Comparison of ENCODE assay signal across 22 cellular contexts in genomic region chr16:84864266-84864955, GRCh38. TPM values are rescaled to one million over a fixed set of nuclear protein-coding genes. Genes with fewer than 3 reads are reported as not detected.
DNase-seq lines count a peak whose midpoint lies in the region; ATAC-seq, FAIRE-seq and TF ChIP-seq lines count a peak whose summit lies in the region.
"Had no signal": no experiment of that assay in that cellular context is flagged by ENCODE, and none has a peak within 500 bp of the region (broad histone marks: within the 10 kb centered on the region; RNA-seq: fewer than 3 reads in every experiment).

No MANE protein-coding gene starts in this region.

- FAIRE-seq in K562 (lab: Jason Lieb, UNC) = no peak
- FAIRE-seq: astrocyte, frontal cortex had no signal

- H3K4me2 ChIP-seq in K562 (ENCODE audit: insufficient read depth, low read length) (no peak overlapping the region), neural progenitor cell (no peak overlapping the region)
- H3K4me2 ChIP-seq: GM23338 had no signal

- H3K36me3 ChIP-seq in K562 (ENCODE audit: control insufficient read depth, insufficient read depth, low read length) (no peaks in the 10 kb centered on the region), neural progenitor cell (no peaks in the 10 kb centered on the region)

- CTCF ChIA-PET in K562 (lab: Yijun Ruan, JAX; ENCODE audit: low intra/inter-chr PET ratio) = no interaction called here

- no peak for TF ChIP-seq EP300 in K562 (IDR thresholded peaks at IDR 0.05; ENCODE audit: low read length)

- H3K4me3 Mint-ChIP-seq in neural progenitor cell = no peak overlapping the region
- H3K4me3 Mint-ChIP-seq: activated naive CD8-positive, alpha-beta T cell; GM23338; IgD-negative memory B cell had no signal

- 6% methylated on average over 14 of the region's 14 CpGs for WGBS in K562 (ENCODE audit: insufficient coverage, low coverage, missing lambda C conversion rate)

- H3K4me1 ChIP-seq in K562 (replicated peaks in 1 of 2; ENCODE audit: control insufficient read depth in 2 of 2, insufficient read depth in 2 of 2, low read length in 2 of 2) (peaks cover 0 to 3% of the 10 kb centered on the region in 2 experiments; a peak in 2 of 5 replicates), neural progenitor cell (peaks cover 7% of the 10 kb centered on the region)

- H3K79me2 ChIP-seq in K562 (ENCODE audit: control insufficient read depth, insufficient read depth, low read length) (no peaks in the 10 kb centered on the region), neural progenitor cell (ENCODE audit: low read depth) (no peaks in the 10 kb centered on the region)

- H3K36me3 Mint-ChIP-seq in neural progenitor cell = peaks cover 2% of the 10 kb centered on the region

- H4K20me1 ChIP-seq in K562 (replicated peaks; ENCODE audit: control insufficient read depth, insufficient read depth, low read length) = 0 out of 2 replicates have a peak, but pooled peaks cover 3% of the 10 kb centered on the region
- H4K20me1 ChIP-seq in neural progenitor cell (ENCODE audit: low read depth) = no peaks in the 10 kb centered on the region

- H3K27me3 ChIP-seq in K562 (ENCODE audit: control insufficient read depth in 2 of 2, insufficient read depth in 2 of 2, low read length in 2 of 2) = peaks cover 70 to 86% of the 10 kb centered on the region in 2 experiments
- H3K27me3 ChIP-seq in neural progenitor cell = no peaks in the 10 kb centered on the region
- H3K27me3 ChIP-seq: stomach had no signal

- H3K4me3 ChIP-seq in K562 = no peak overlapping the region
- no peak overlapping the region for H3K4me3 ChIP-seq in neural progenitor cell
- H3K4me3 ChIP-seq: GM23338, stomach had no signal

- H3K27me3 Mint-ChIP-seq in neural progenitor cell (ENCODE audit: insufficient read depth, low read depth) = peaks cover 6% of the 10 kb centered on the region
- H3K27me3 Mint-ChIP-seq: activated naive CD8-positive, alpha-beta T cell had no signal

- POLR2A ChIA-PET in K562 (lab: Yijun Ruan, JAX) = interaction anchor here (0.6 to 2.1 kb wide), 8 partner anchors 10 to 398 kb away, joined by 3 to 12 read pairs (median 3); no protein-coding TSS in a partner anchor

- H3K9me3 ChIP-seq in K562 (replicated peaks; ENCODE audit: control insufficient read depth, insufficient read depth, low read depth, low read length) = no peaks in the 10 kb centered on the region
- H3K9me3 ChIP-seq in neural progenitor cell (ENCODE audit: low read depth) = no peaks in the 10 kb centered on the region

- peaks cover 13% of the 10 kb centered on the region for H3K4me1 Mint-ChIP-seq in neural progenitor cell
- H3K4me1 Mint-ChIP-seq: IgD-negative memory B cell had no signal

- peaks cover 17% of the 10 kb centered on the region for H3K9me3 Mint-ChIP-seq in neural progenitor cell

- H3F3A ChIP-seq in neural progenitor cell (ENCODE audit: low read depth) = no peaks in the 10 kb centered on the region

- H3K9ac ChIP-seq in K562 (ENCODE audit: insufficient read depth in 1 of 2, low read depth in 2 of 2, low read length in 2 of 2) (0 out of 4 replicates have a peak overlapping the region, but pooled peaks of 1 of the 2 experiments have one; percentile 8), neural progenitor cell (no peak overlapping the region)

- ATAC-seq in K562 = peak; percentile 37; the same call in 2 of the 3 replicates
- ATAC-seq in HG03571 (IDR thresholded peaks at IDR 0.05; ENCODE audit: unreplicated experiment) = no peak

- H3K27ac ChIP-seq in K562 (ENCODE audit: extremely low read depth, low read depth, low read length) = no peak overlapping the region
- no peak overlapping the region for H3K27ac ChIP-seq in neural progenitor cell
- H3K27ac ChIP-seq: RWPE1 had no signal

- DNase-seq in 8988T = peak; percentile 16
- DNase-seq in NAMALWA (ENCODE audit: low spot score) = peak; percentile 79
- DNase-seq in K562 (ENCODE audit: extremely low read depth in 1 of 4, low spot score in 3 of 4) = no peak
- DNase-seq in neural progenitor cell (ENCODE audit: low spot score) = no peak
- DNase-seq in NCI-H2081 (lab: John Stamatoyannopoulos, UW) = no peak
- no peak for DNase-seq in NCI-H345 treated with DMSO at 0.1 percent for 48 hours (lab: John Stamatoyannopoulos, UW; ENCODE audit: unreplicated experiment)
- no peak for DNase-seq in ecto neural progenitor cell (ENCODE audit: low spot score)
- DNase-seq: ACHN; GDM1; kidney glomerular epithelial cell; MM.1S; NCI-H446 treated with DMSO at 0.1 percent for 48 hours; stimulated activated CD4-positive, alpha-beta T cell treated with anti-CD3 and anti-CD28 coated beads, Interleukin-12 subunit alpha, Interleukin-12 subunit beta, amount 100 ng/mL, for 4 hours; stomach; SW 1271 had no signal

- H3K27ac Mint-ChIP-seq in neural progenitor cell = peak overlapping the region; percentile 50
- H3K27ac Mint-ChIP-seq: activated naive CD8-positive, alpha-beta T cell; GM23338; IgD-negative memory B cell had no signal

- intact Hi-C loops in K562 (cut with micrococcal nuclease) = no loop called here

- no peak overlapping the region for H2AFZ ChIP-seq in K562 (ENCODE audit: low read depth, low read length)
- no peak overlapping the region for H2AFZ ChIP-seq in neural progenitor cell (replicated peaks)
- H2AFZ ChIP-seq: GM23338 had no signal

- TF ChIP-seq POLR2A in K562 (conservative IDR thresholded peaks at IDR 0.05) = no peak

- TF ChIP-seq CTCF in K562 (IDR thresholded peaks at IDR 0.05 in 2 of 3, conservative IDR thresholded peaks at IDR 0.05 in 1 of 3; ENCODE audit: insufficient read depth in 2 of 3, low read depth in 1 of 3, low read length in 3 of 3) = no peak
- no peak for TF ChIP-seq CTCF in neural progenitor cell (IDR thresholded peaks at IDR 0.05)

- no peak for TF ChIP-seq RAD21 in K562 (CRISPR knock-in tag; conservative IDR thresholded peaks at IDR 0.05 in 1 of 2, IDR thresholded peaks at IDR 0.05 in 1 of 2)

- in situ Hi-C loops in K562 (cut with MboI) = no loop called here

- H3K9me1 ChIP-seq in K562 (ENCODE audit: control insufficient read depth, insufficient read depth, low read length) = no peaks in the 10 kb centered on the region

- BruUV-seq in K562 (replicated peaks; lab: Mats Ljungman, UMichigan) = no TSS peak

TF ChIP-seq in K562, 482 proteins besides CTCF, POLR2A, EP300 and RAD21:
- TF ChIP-seq EZH2 (IDR thresholded peaks at IDR 0.05; ENCODE audit: borderline replicate concordance, low read depth, low read length) (peak; percentile 52; the same call in 1 of the 2 replicates), XRCC4 (IDR thresholded peaks at IDR 0.05; ENCODE audit: extremely low read depth, insufficient read depth, insufficient read length) (no peak)

RNA-seq across cellular contexts. Expression of gene CRISPLD2, which starts 44.6 kb away (rescaled TPM):
- 0.42 TPM in 1 of 2 replicates, not detected in the other for total RNA-seq in K562 (2011; cell fraction: chromatin; rRNA removed; ENCODE audit: low replicate concordance)
- 0.13 and 0.17 TPM in 2 replicates for total RNA-seq in K562 (2011; cell fraction: nucleolus; rRNA removed)
- 0.31 TPM in 1 of 2 replicates, not detected in the other for total RNA-seq in K562 (2011; cell fraction: nucleoplasm; rRNA removed)
- total RNA-seq in K562 (2014; rRNA removed) (0.12 TPM in 1 of 2 replicates, not detected in the other), K562 (2014; rRNA removed; fragmentation: Illumina TruSeq; extraction: Trizol) (0.04 and 0.10 TPM in 2 replicates), K562 (2015; rRNA removed; fragmentation: Illumina TruSeq; extraction: Trizol) (not detected in 2 replicates), K562 (2021) (0.22 and 0.24 TPM in 2 replicates), neural progenitor cell (ENCODE audit: low replicate concordance) (0.11 and 0.50 TPM in 2 replicates)
- polyA plus RNA-seq in K562 (2011; rRNA removed) (0.05 TPM in 1 of 2 replicates, not detected in the other), K562 (2014; fragmentation: Illumina TruSeq; extraction: Trizol) (0.03 and 0.06 TPM in 2 replicates), K562 (2014; fragmentation: Nextera tagmentation; extraction: Ambion mirVana) (under 1 TPM in 1 of 2 experiments, not detected in 1; 0.03 TPM), K562 (2014; rRNA removed) (0.08 TPM in 1 of 2 replicates, not detected in the other)
- 0.03 and 0.19 TPM in 2 replicates for polyA plus RNA-seq in K562 (2011; cell fraction: cytosol; rRNA removed)
- polyA plus RNA-seq in K562 (2011; cell fraction: nucleus; rRNA removed) = 0.34 TPM in 1 of 2 replicates, not detected in the other
- 0.07 and 0.16 TPM in 2 replicates for polyA plus RNA-seq in K562 (2012)
- polyA minus RNA-seq in K562 (2011; rRNA and poly(A)+ RNA removed) = 0.04 and 0.06 TPM in 2 replicates
- polyA minus RNA-seq in K562 (2011; cell fraction: cytosol; rRNA and poly(A)+ RNA removed) = not detected in 2 replicates
- 0.27 TPM in 1 of 2 replicates, not detected in the other for polyA minus RNA-seq in K562 (2011; cell fraction: nucleus; rRNA and poly(A)+ RNA removed)
- polyA plus RNA-seq: IgD-negative memory B cell had no signal

Comparison
In these comparisons a context has a peak if more than half of its experiments do, and no peak if none do; other contexts are left out.
1. DNase-seq: peak in 8988T (single experiment) and NAMALWA (single experiment); none in K562 (0 of 4), neural progenitor cell (single experiment), NCI-H2081 (0 of 2), NCI-H345 treated with DMSO at 0.1 percent for 48 hours (single experiment) and ecto neural progenitor cell (single experiment).